Comparison of ENCODE assay signal across 20 cellular contexts in genomic region chr16:85678821-85679220, GRCh38.
"Had no signal": no experiment of that assay in that cellular context is flagged by ENCODE, and none has a peak within 500 bp of the region (broad histone marks: within the 10 kb centered on the region; RNA-seq: fewer than 3 reads in every experiment).

No MANE protein-coding gene starts in this region.

- H3K9me3 Mint-ChIP-seq: activated CD4-positive, alpha-beta memory T cell treated with anti-CD3 and anti-CD28 coated beads for 36 hours; activated naive CD4-positive, alpha-beta T cell treated with anti-CD3 and anti-CD28 coated beads for 36 hours; activated naive CD8-positive, alpha-beta T cell treated with anti-CD3 and anti-CD28 coated beads, Interleukin-2, amount 50 U/mL, for 24 hours; activated T-cell treated with anti-CD3 and anti-CD28 coated beads, Interleukin-2, amount 50 U/mL, for 72 hours; dendritic cell treated with granulocyte-macrophage colony-stimulating factor and Interleukin-4, amounts not matched to agents 40 ng/mL and 50 ng/mL, for 4 days had no signal

- ATAC-seq: activated naive CD8-positive, alpha-beta T cell treated with anti-CD3 and anti-CD28 coated beads, Interleukin-2, amount 50 U/mL, for 24 hours; activated T-cell treated with anti-CD3 and anti-CD28 coated beads, Interleukin-2, amount 50 U/mL, for 72 hours; body of pancreas; foreskin keratinocyte; left ventricle myocardium superior; stimulated activated naive CD8-positive, alpha-beta T cell treated with anti-CD3 and anti-CD28 coated beads, Interleukin-15, Interleukin-2, amounts not matched to agents 100 U/mL and 50 U/mL, for 24 hours; T-helper 17 cell had no signal

- H3K4me1 ChIP-seq: foreskin keratinocyte had no signal

- H3K9me3 ChIP-seq: body of pancreas, sigmoid colon, tibial artery had no signal

- H3K4me3 Mint-ChIP-seq: activated CD4-positive, alpha-beta memory T cell treated with anti-CD3 and anti-CD28 coated beads for 36 hours; activated naive CD4-positive, alpha-beta T cell treated with anti-CD3 and anti-CD28 coated beads for 36 hours; activated naive CD8-positive, alpha-beta T cell treated with anti-CD3 and anti-CD28 coated beads, Interleukin-2, amount 50 U/mL, for 24 hours; activated T-cell treated with anti-CD3 and anti-CD28 coated beads, Interleukin-2, amount 50 U/mL, for 72 hours; dendritic cell treated with granulocyte-macrophage colony-stimulating factor and Interleukin-4, amounts not matched to agents 40 ng/mL and 50 ng/mL, for 4 days had no signal

- H3K27ac Mint-ChIP-seq: activated CD4-positive, alpha-beta memory T cell treated with anti-CD3 and anti-CD28 coated beads for 36 hours; activated naive CD4-positive, alpha-beta T cell treated with anti-CD3 and anti-CD28 coated beads for 36 hours; activated naive CD8-positive, alpha-beta T cell treated with anti-CD3 and anti-CD28 coated beads, Interleukin-2, amount 50 U/mL, for 24 hours; activated T-cell treated with anti-CD3 and anti-CD28 coated beads, Interleukin-2, amount 50 U/mL, for 72 hours; dendritic cell treated with granulocyte-macrophage colony-stimulating factor and Interleukin-4, amounts not matched to agents 40 ng/mL and 50 ng/mL, for 4 days had no signal

- H3K4me3 ChIP-seq: body of pancreas, sigmoid colon, tibial artery had no signal

- H3K27me3 Mint-ChIP-seq: activated CD4-positive, alpha-beta memory T cell treated with anti-CD3 and anti-CD28 coated beads for 36 hours; activated naive CD8-positive, alpha-beta T cell treated with anti-CD3 and anti-CD28 coated beads, Interleukin-2, amount 50 U/mL, for 24 hours; dendritic cell treated with granulocyte-macrophage colony-stimulating factor and Interleukin-4, amounts not matched to agents 40 ng/mL and 50 ng/mL, for 4 days; T-helper 17 cell had no signal

- H3K27me3 ChIP-seq: body of pancreas, foreskin keratinocyte, sigmoid colon, tibial artery had no signal

- H3K27ac ChIP-seq: body of pancreas, foreskin keratinocyte, sigmoid colon, tibial artery had no signal

- DNase-seq: activated CD4-positive, alpha-beta memory T cell treated with anti-CD3 and anti-CD28 coated beads for 36 hours; activated CD4-positive, alpha-beta T cell treated with anti-CD3 and anti-CD28 coated beads for 48 hours; activated effector memory CD4-positive, alpha-beta T cell treated with Interleukin-2 at 50 U/mL for 16 hours; activated naive CD4-positive, alpha-beta T cell treated with anti-CD3 and anti-CD28 coated beads for 36 hours; activated naive CD8-positive, alpha-beta T cell treated with anti-CD3 and anti-CD28 coated beads, Interleukin-2, amount 50 U/mL, for 24 hours; activated T-cell treated with anti-CD3 and anti-CD28 coated beads, Interleukin-2, amount 50 U/mL, for 72 hours; caudate nucleus; effector CD8-positive, alpha-beta T cell; foreskin keratinocyte; hippocampal formation; left ventricle myocardium superior; occipital lobe; retina; sigmoid colon; stimulated activated CD4-positive, alpha-beta T cell treated with anti-CD3 and anti-CD28 coated beads, Interleukin-4, amount 100 ng/mL, for 1 hour; stimulated activated naive CD8-positive, alpha-beta T cell treated with anti-CD3 and anti-CD28 coated beads, Interleukin-15, Interleukin-2, amounts not matched to agents 100 U/mL and 50 U/mL, for 24 hours; T-helper 17 cell; tibial artery had no signal
